ENCODE assay signal across 13 cellular contexts in genomic region chr22:43270314-43270908, GRCh38.
DNase-seq lines count a peak whose midpoint lies in the region; ATAC-seq and TF ChIP-seq lines count a peak whose summit lies in the region.
"Had no signal": no experiment of that assay in that cellular context is flagged by ENCODE, and none has a peak within 500 bp of the region (broad histone marks: within the 10 kb centered on the region; RNA-seq: fewer than 3 reads in every experiment).

No MANE protein-coding gene starts in this region.

- no peak for ATAC-seq in HG03378 (IDR thresholded peaks at IDR 0.05; ENCODE audit: unreplicated experiment)
- ATAC-seq: activated CD4-positive, alpha-beta T cell treated with anti-CD3 and anti-CD28 coated beads for 36 hours had no signal

- H3K4me1 ChIP-seq in MM.1S (ENCODE audit: low read length) = peaks cover 36% of the 10 kb centered on the region
- H3K4me1 ChIP-seq: sigmoid colon had no signal

- no peaks in the 10 kb centered on the region for H4K20me1 ChIP-seq in MM.1S (ENCODE audit: insufficient read depth, low read length)

- no peaks in the 10 kb centered on the region for H3K9me3 ChIP-seq in AG04450 (ENCODE audit: control insufficient read depth, insufficient read depth, low read length)
- no peaks in the 10 kb centered on the region for H3K9me3 ChIP-seq in MM.1S (replicated peaks; ENCODE audit: insufficient read depth, low read length)
- H3K9me3 ChIP-seq: sigmoid colon had no signal

- CTCF ChIA-PET in AG04450 (lab: Charles Lee) = interaction anchor here (0.5 to 5.6 kb wide), 6 partner anchors 12 to 117 kb away, joined by 3 to 145 read pairs (median 3); no protein-coding TSS in a partner anchor

- H3K27me3 ChIP-seq in AG04450 (ENCODE audit: control insufficient read depth, insufficient read depth, low read length) (peaks cover 45% of the 10 kb centered on the region), MM.1S (replicated peaks; ENCODE audit: insufficient read depth, low read length) (no peaks in the 10 kb centered on the region)

- DNase-seq in AG04450 (ENCODE audit: low read depth, low spot score) (no peak), MM.1S (peak; percentile 96), fibroblast of the aortic adventitia (ENCODE audit: low read depth) (no peak), medulla oblongata (ENCODE audit: extremely low spot score) (no peak)
- no peak for DNase-seq in stimulated activated CD4-positive, alpha-beta T cell treated with anti-CD3 and anti-CD28 coated beads, Interleukin-4, amount 100 ng/mL, for 1 hour
- no peak for DNase-seq in activated CD4-positive, CD25-positive, alpha-beta regulatory T cell (lab: John Stamatoyannopoulos, UW)
- DNase-seq: activated CD4-positive, alpha-beta T cell treated with anti-CD3 and anti-CD28 coated beads for 36 hours; activated naive CD4-positive, alpha-beta T cell treated with anti-CD3 and anti-CD28 coated beads, Interleukin-2, amount 10 ng/mL, durations not matched to agents 7 days and 5 days; CD8-positive, alpha-beta memory T cell; hippocampal formation; sigmoid colon had no signal

- H3K27ac ChIP-seq in AG04450 (ENCODE audit: low read depth, low read length) (no peak overlapping the region), MM.1S (ENCODE audit: low read length) (peak overlapping the region; percentile 91)
- H3K27ac ChIP-seq: sigmoid colon had no signal

- no peaks in the 10 kb centered on the region for H3K79me2 ChIP-seq in MM.1S (ENCODE audit: low read length)

- H3K4me2 ChIP-seq in MM.1S (ENCODE audit: low read depth, low read length) = peak overlapping the region; percentile 83

- H3K9ac ChIP-seq in MM.1S (ENCODE audit: low read length) = peak overlapping the region; percentile 43

- POLR2A ChIA-PET in AG04450 (lab: Yijun Ruan, JAX) = no interaction called here

- no peaks in the 10 kb centered on the region for H3K36me3 ChIP-seq in MM.1S (replicated peaks; ENCODE audit: insufficient read depth, low read length)
- H3K36me3 ChIP-seq: sigmoid colon had no signal

- no peaks in the 10 kb centered on the region for H3K9me2 ChIP-seq in MM.1S (replicated peaks; ENCODE audit: insufficient read depth, low read length)

- peaks cover 15% of the 10 kb centered on the region for H3F3A ChIP-seq in MM.1S (ENCODE audit: insufficient read depth, low read length)

- no peak overlapping the region for H3K4me3 ChIP-seq in AG04450 (ENCODE audit: low read depth, low read length)
- peak overlapping the region; percentile 31; the same call in 1 of the 2 replicates for H3K4me3 ChIP-seq in MM.1S (ENCODE audit: low read length)
- H3K4me3 ChIP-seq in fibroblast of the aortic adventitia (ENCODE audit: low read depth, low read length) = no peak overlapping the region
- H3K4me3 ChIP-seq: sigmoid colon had no signal

- TF ChIP-seq CTCF in AG04450 (IDR thresholded peaks at IDR 0.05; ENCODE audit: low read depth, low read length) (peak; percentile 26), GM12872 (IDR thresholded peaks at IDR 0.05; ENCODE audit: insufficient read depth, low read depth, low read length) (0 out of 3 replicates have a peak, but pooled peaks have one; percentile 11), MM.1S (IDR thresholded peaks at IDR 0.05; ENCODE audit: low read length) (peak; percentile 35), fibroblast of the aortic adventitia (IDR thresholded peaks at IDR 0.05; ENCODE audit: insufficient read depth, low read length) (peak; percentile 19)

- peak overlapping the region; percentile 47 for H2AFZ ChIP-seq in MM.1S (ENCODE audit: low read length)
